In the genomic region with DNA sequence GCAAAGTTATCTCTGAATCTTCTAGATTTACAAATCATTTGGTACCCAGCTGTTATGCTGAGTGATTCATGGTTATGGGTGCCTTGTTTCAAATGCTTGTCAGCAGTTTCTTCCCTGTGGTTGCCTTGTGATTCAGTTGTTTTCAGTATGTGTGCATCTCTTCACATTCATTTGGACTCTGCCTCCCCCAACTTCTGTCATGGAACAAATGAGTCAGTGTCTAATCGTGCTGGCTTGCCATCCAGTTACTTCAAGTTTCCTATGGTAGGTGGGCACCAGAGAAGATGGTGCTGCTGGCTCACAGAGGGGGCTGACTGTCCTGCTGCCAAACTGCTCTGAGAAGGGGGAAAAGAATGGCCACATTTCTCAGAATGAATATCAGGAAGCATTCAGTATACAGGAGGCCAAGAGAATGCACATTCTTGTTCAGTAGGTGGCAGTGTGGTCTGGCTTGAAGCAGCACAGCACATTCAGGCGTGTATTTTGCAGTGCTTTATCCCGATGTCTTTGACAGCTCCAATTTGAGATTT, we compare ENCODE assay signal across 10 cellular contexts.
DNase-seq lines count a peak whose midpoint lies in the region; ATAC-seq and TF ChIP-seq lines count a peak whose summit lies in the region.
"Had no signal": no experiment of that assay in that cellular context is flagged by ENCODE, and none has a peak within 500 bp of the region (broad histone marks: within the 10 kb centered on the region; RNA-seq: fewer than 3 reads in every experiment).

No MANE protein-coding gene starts in this region.

- BruUV-seq in A673 (replicated peaks; lab: Mats Ljungman, UMichigan): no TSS peak

- no peaks in the 10 kb centered on the region for H3K36me3 ChIP-seq in A673 (ENCODE audit: insufficient read depth, low read length, poor library complexity, severe bottlenecking)

- CTCF ChIA-PET in A673 (lab: Charles Lee): interaction anchor here (0.7 to 1.0 kb wide), 3 partner anchors 13 to 275 kb away, joined by 4 to 5 read pairs (median 4); no protein-coding TSS in a partner anchor

- intact Hi-C loops in A673 (cut with micrococcal nuclease; ENCODE audit: unreplicated experiment) (loop anchor here (5.0 kb wide), 1 partner anchor 269 kb away; no protein-coding TSS in a partner anchor), right cardiac atrium (cut with DNase I) (no loop called here)

- 5% methylated on average over 3 of the region's 3 CpGs for WGBS in right cardiac atrium

- H3K4me3 ChIP-seq in A673 (ENCODE audit: low read depth, low read length, poor library complexity, severe bottlenecking) (no peak overlapping the region), right cardiac atrium (ENCODE audit: low read length) (no peak overlapping the region)

- H3K9me3 ChIP-seq in A673 (ENCODE audit: low read depth, low read length, poor library complexity, severe bottlenecking) (no peaks in the 10 kb centered on the region), right cardiac atrium (ENCODE audit: control insufficient read depth, low read length) (no peaks in the 10 kb centered on the region)

- H3K4me1 ChIP-seq in A673 (ENCODE audit: insufficient read depth, low read length, poor library complexity, severe bottlenecking) (no peaks in the 10 kb centered on the region), right cardiac atrium (ENCODE audit: control insufficient read depth, insufficient read depth, low read length) (no peaks in the 10 kb centered on the region)

- POLR2A ChIA-PET in A673 (lab: Charles Lee; ENCODE audit: low non-redundant PET): no interaction called here

- H3K27me3 ChIP-seq in A673 (replicated peaks; ENCODE audit: insufficient read depth, low read depth, low read length, poor library complexity) (no peaks in the 10 kb centered on the region), right cardiac atrium (ENCODE audit: control insufficient read depth, insufficient read depth) (no peaks in the 10 kb centered on the region)

- DNase-seq in A673 (ENCODE audit: low spot score) (peak; percentile 38), NCI-H1694 (lab: John Stamatoyannopoulos, UW) (peak; percentile 30), activated T-cell treated with anti-CD3 and anti-CD28 coated beads for 48 hours (ENCODE audit: low read depth) (peak; percentile 43), right cardiac atrium (peak in 1 of 3 donors; percentile 10), SK-N-DZ (ENCODE audit: low spot score) (no peak)
- DNase-seq in stimulated activated CD4-positive, alpha-beta T cell treated with anti-CD3 and anti-CD28 coated beads, Interleukin-4, amount 100 ng/mL, for 24 hours: peak; percentile 77
- DNase-seq: left cardiac atrium had no signal

- H3K27ac ChIP-seq in A673 (ENCODE audit: low read depth, low read length, poor library complexity, severe bottlenecking) (no peak overlapping the region), right cardiac atrium (ENCODE audit: low read length) (no peak overlapping the region)
- H3K27ac ChIP-seq: HL-60 had no signal

- ATAC-seq in GM18498 (IDR thresholded peaks at IDR 0.05; ENCODE audit: unreplicated experiment): peak; percentile 69
- ATAC-seq in HG02763 (IDR thresholded peaks at IDR 0.05; ENCODE audit: unreplicated experiment): peak; percentile 63
- peak; percentile 63 to 69 for ATAC-seq in right cardiac atrium

- TF ChIP-seq CTCF in A673 (conservative IDR thresholded peaks at IDR 0.05; ENCODE audit: low read depth, low read length): peak; percentile 63
